Comparison of ENCODE assay signal across 24 cellular contexts in the genomic region with DNA sequence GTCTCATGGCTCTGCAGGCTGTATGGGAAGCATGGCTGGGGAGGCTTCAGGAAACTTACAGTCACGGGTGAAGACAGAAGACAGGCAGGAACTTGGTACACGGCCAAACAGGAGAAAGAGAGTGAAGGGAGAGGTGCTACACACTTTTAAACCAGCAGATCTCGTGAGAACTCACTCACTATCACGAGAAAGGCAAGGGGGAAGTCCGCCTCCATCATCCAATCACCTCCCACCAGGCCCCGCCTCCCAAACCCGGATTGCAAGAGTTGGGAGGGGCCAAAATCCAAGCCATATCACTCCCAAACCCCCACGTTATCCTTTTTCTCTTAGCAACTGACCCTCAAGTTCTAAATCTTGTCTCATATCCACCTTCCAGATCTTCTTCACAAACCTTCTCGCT.
"Had no signal": no experiment of that assay in that cellular context is flagged by ENCODE, and none has a peak within 500 bp of the region (broad histone marks: within the 10 kb centered on the region; RNA-seq: fewer than 3 reads in every experiment).

No MANE protein-coding gene starts in this region.

- H3K9me3 Mint-ChIP-seq: activated naive CD8-positive, alpha-beta T cell treated with anti-CD3 and anti-CD28 coated beads for 36 hours had no signal

- ATAC-seq: activated T-helper 17 cell treated with anti-CD3 and anti-CD28 coated beads, Interleukin-2, amount 50 U/mL, for 72 hours; PC-3 had no signal

- H3K4me1 Mint-ChIP-seq: activated CD4-positive, alpha-beta T cell treated with anti-CD3 and anti-CD28 coated beads, Interleukin-2, amount 10 ng/mL, durations not matched to agents 7 days and 5 days; activated naive CD8-positive, alpha-beta T cell treated with anti-CD3 and anti-CD28 coated beads for 36 hours; activated T-helper 17 cell treated with anti-CD3 and anti-CD28 coated beads, Interleukin-2, amount 50 U/mL, for 72 hours had no signal

- H3K36me3 Mint-ChIP-seq: activated CD4-positive, alpha-beta memory T cell treated with anti-CD3 and anti-CD28 coated beads for 36 hours; activated naive CD8-positive, alpha-beta T cell treated with anti-CD3 and anti-CD28 coated beads for 36 hours had no signal

- H3K4me3 Mint-ChIP-seq: activated CD4-positive, alpha-beta memory T cell treated with anti-CD3 and anti-CD28 coated beads for 36 hours; activated CD4-positive, alpha-beta T cell treated with anti-CD3 and anti-CD28 coated beads, Interleukin-2, amount 10 ng/mL, durations not matched to agents 7 days and 5 days; activated naive CD4-positive, alpha-beta T cell treated with anti-CD3 and anti-CD28 coated beads for 36 hours; activated naive CD8-positive, alpha-beta T cell treated with anti-CD3 and anti-CD28 coated beads for 36 hours; activated T-helper 17 cell treated with anti-CD3 and anti-CD28 coated beads, Interleukin-2, amount 50 U/mL, for 72 hours; T-helper 1 cell treated with Interleukin-12 subunit alpha and Interleukin-12 subunit beta and Interleukin-4 antibody, amounts not matched to agents 30 μg/mL and 1 μg/mL, for 36 hours had no signal

- H3K27me3 Mint-ChIP-seq: activated CD4-positive, alpha-beta memory T cell treated with anti-CD3 and anti-CD28 coated beads for 36 hours; activated CD4-positive, alpha-beta T cell treated with anti-CD3 and anti-CD28 coated beads, Interleukin-2, amount 10 ng/mL, durations not matched to agents 7 days and 5 days; activated naive CD8-positive, alpha-beta T cell treated with anti-CD3 and anti-CD28 coated beads for 36 hours; activated T-helper 17 cell treated with anti-CD3 and anti-CD28 coated beads, Interleukin-2, amount 50 U/mL, for 72 hours had no signal

- H3K27ac ChIP-seq: SK-N-MC had no signal

- DNase-seq: activated CD4-positive, alpha-beta memory T cell treated with anti-CD3 and anti-CD28 coated beads for 36 hours; activated CD4-positive, alpha-beta T cell treated with anti-CD3 and anti-CD28 coated beads, Interleukin-2, amount 10 ng/mL, durations not matched to agents 7 days and 5 days; activated CD4-positive, CD25-positive, alpha-beta regulatory T cell; activated CD8-positive, alpha-beta memory T cell treated with anti-CD3 and anti-CD28 coated beads for 24 hours; activated gamma-delta T cell; activated naive CD4-positive, alpha-beta T cell treated with anti-CD3 and anti-CD28 coated beads for 36 hours; activated naive CD8-positive, alpha-beta T cell treated with anti-CD3 and anti-CD28 coated beads for 36 hours; activated T-cell treated with anti-CD3 and anti-CD28 coated beads, Interleukin-2, amount 50 U/mL, for 48 hours; cerebellar nuclear complex; KG1; NCI-H1092; NCI-H1417; NCI-H1930; NCI-H2171 treated with DMSO at 0.1 percent for 48 hours; NCI-H226; NCI-H510A; NCI-H526 treated with DMSO at 0.1 percent for 48 hours; NCI-H82; NK-92 treated with Interleukin-12 subunit alpha and Interleukin-12 subunit beta, amount 100 ng/mL, for 24 hours; PC-3; SIG-M5 had no signal

- H3K4me3 ChIP-seq: SK-N-MC had no signal

- H3K27ac Mint-ChIP-seq: activated CD4-positive, alpha-beta memory T cell treated with anti-CD3 and anti-CD28 coated beads for 36 hours; activated CD4-positive, alpha-beta T cell treated with anti-CD3 and anti-CD28 coated beads, Interleukin-2, amount 10 ng/mL, durations not matched to agents 7 days and 5 days; activated naive CD4-positive, alpha-beta T cell treated with anti-CD3 and anti-CD28 coated beads for 36 hours; activated naive CD8-positive, alpha-beta T cell treated with anti-CD3 and anti-CD28 coated beads for 36 hours; activated T-helper 17 cell treated with anti-CD3 and anti-CD28 coated beads, Interleukin-2, amount 50 U/mL, for 72 hours; T-helper 1 cell treated with Interleukin-12 subunit alpha and Interleukin-12 subunit beta and Interleukin-4 antibody, amounts not matched to agents 30 μg/mL and 1 μg/mL, for 36 hours had no signal
